ENCODE assay signal across 21 cellular contexts in the genomic region with DNA sequence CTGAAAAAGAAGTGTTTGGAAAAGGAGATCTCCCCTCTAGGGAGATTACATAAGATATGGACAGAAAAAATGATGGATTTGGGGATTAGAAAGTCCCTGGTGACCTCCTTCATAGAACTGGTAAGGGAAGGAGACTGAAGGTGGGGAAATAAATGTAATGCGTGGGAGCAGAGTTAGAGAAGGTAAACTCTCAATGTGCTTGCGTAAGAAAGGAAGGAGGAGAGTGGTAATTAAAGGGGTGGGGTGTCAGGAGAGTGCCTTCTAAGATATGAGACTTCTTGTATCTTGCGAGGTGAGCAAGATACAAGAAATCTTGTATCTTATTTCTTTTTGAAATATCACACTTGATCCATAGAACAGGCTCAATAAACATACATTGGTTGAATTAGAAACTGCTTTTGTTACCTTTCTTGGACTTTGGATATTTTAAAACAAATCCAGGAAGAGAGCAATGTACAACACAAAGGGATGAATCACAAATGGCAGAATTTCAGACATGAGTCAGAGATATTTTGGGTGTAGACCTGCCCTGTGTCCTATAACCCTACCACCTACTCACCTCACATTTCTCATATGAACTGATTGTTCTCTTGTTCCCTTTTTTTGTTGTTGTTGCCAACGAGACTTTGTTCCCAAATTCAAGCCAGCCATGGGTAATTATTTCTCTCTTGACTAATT.
DNase-seq lines count a peak whose midpoint lies in the region; ATAC-seq, FAIRE-seq and TF ChIP-seq lines count a peak whose summit lies in the region.
"Had no signal": no experiment of that assay in that cellular context is flagged by ENCODE, and none has a peak within 500 bp of the region (broad histone marks: within the 10 kb centered on the region; RNA-seq: fewer than 3 reads in every experiment).

No MANE protein-coding gene starts in this region.

- H3K23me2 ChIP-seq in H1 (ENCODE audit: low read depth, low read length): no peaks in the 10 kb centered on the region

- intact Hi-C loops in mucosa of descending colon (cut with DNase I, micrococcal nuclease): no loop called here
- intact Hi-C loops in gastrocnemius medialis (cut with DNase I; ENCODE audit: low total_unique reads): no loop called here

- no peak for FAIRE-seq in H1 (lab: Jason Lieb, UNC)

- no peak overlapping the region for H3K14ac ChIP-seq in H1 (ENCODE audit: insufficient read length)

- no peak overlapping the region for H2AK5ac ChIP-seq in H1 (ENCODE audit: low read depth, low read length)

- TF ChIP-seq POLR2A in H1 (IDR thresholded peaks at IDR 0.05; ENCODE audit: control extremely low read depth in 1 of 2, low read depth in 2 of 2, low read length in 2 of 2) (no peak), gastrocnemius medialis (IDR thresholded peaks at IDR 0.05) (no peak)

- no peak for TF ChIP-seq RAD21 in H1 (IDR thresholded peaks at IDR 0.05 in 1 of 2, conservative IDR thresholded peaks at IDR 0.05 in 1 of 2; ENCODE audit: low read depth in 2 of 2, low read length in 2 of 2)

- H3K9me3 ChIP-seq in H1 (ENCODE audit: insufficient read depth in 2 of 2, low read depth in 1 of 2, low read length in 1 of 2): peaks cover 5 to 9% of the 10 kb centered on the region in 2 experiments; a peak in 2 of 4 replicates
- H3K9me3 ChIP-seq in mucosa of descending colon: no peaks in the 10 kb centered on the region
- no peaks in the 10 kb centered on the region for H3K9me3 ChIP-seq in gastrocnemius medialis
- H3K9me3 ChIP-seq: colonic mucosa, prostate gland had no signal

- ATAC-seq in mucosa of descending colon (peak; percentile 93), HG02981 (IDR thresholded peaks at IDR 0.05; ENCODE audit: unreplicated experiment) (no peak), gastrocnemius medialis (no peak), GM19023 (IDR thresholded peaks at IDR 0.05; ENCODE audit: unreplicated experiment) (no peak)
- ATAC-seq: activated CD8-positive, alpha-beta T cell treated with anti-CD3 and anti-CD28 coated beads for 36 hours; natural killer cell; WTC11 had no signal

- no peak overlapping the region for H2BK5ac ChIP-seq in H1 (ENCODE audit: low read depth, low read length)

- no peak for TF ChIP-seq EP300 in H1 (IDR thresholded peaks at IDR 0.05; ENCODE audit: borderline replicate concordance in 1 of 2, low read depth in 2 of 2, low read length in 2 of 2)

- H3K79me1 ChIP-seq in H1 (ENCODE audit: low read depth, low read length): no peaks in the 10 kb centered on the region

- POLR2A ChIA-PET in H1 (lab: Charles Lee; ENCODE audit: partially characterized antibody): no interaction called here

- in situ Hi-C loops in gastrocnemius medialis (cut with MboI; ENCODE audit: low sequenced_read_pairs in 4 of 4): no loop called here

- H3K27me3 ChIP-seq in H1 (replicated peaks in 1 of 4; ENCODE audit: control insufficient read depth in 3 of 4, extremely low read depth in 1 of 4, insufficient read depth in 3 of 4, low read length in 3 of 4) (no peaks in the 10 kb centered on the region), gastrocnemius medialis (no peaks in the 10 kb centered on the region)
- H3K27me3 ChIP-seq: colonic mucosa had no signal

- no peak overlapping the region for H3K56ac ChIP-seq in H1 (replicated peaks; ENCODE audit: insufficient read length, low read depth, low read length)

- TF ChIP-seq CTCF in H1 (IDR thresholded peaks at IDR 0.05; ENCODE audit: control extremely low read depth in 1 of 3, insufficient read depth in 1 of 3, low read depth in 1 of 3, low read length in 3 of 3): no peak
- TF ChIP-seq CTCF in mucosa of descending colon (IDR thresholded peaks at IDR 0.05): no peak
- no peak for TF ChIP-seq CTCF in gastrocnemius medialis (IDR thresholded peaks at IDR 0.05 in 4 of 5, conservative IDR thresholded peaks at IDR 0.05 in 1 of 5)

- DNase-seq in AG08395 (ENCODE audit: low spot score) (peak; percentile 67), NCI-H69 (lab: John Stamatoyannopoulos, UW) (peak; percentile 3), H1 (ENCODE audit: low read depth in 1 of 2, low spot score in 2 of 2) (no peak), mucosa of descending colon (no peak), gastrocnemius medialis (no peak), NCI-H446 treated with DMSO at 0.1 percent for 48 hours (lab: John Stamatoyannopoulos, UW) (no peak)
- DNase-seq: ACHN; activated CD8-positive, alpha-beta T cell treated with anti-CD3 and anti-CD28 coated beads for 36 hours; colonic mucosa; DND-41; glutamatergic neuron; natural killer cell; NCI-H187; NCI-H510A; SIG-M5; stimulated activated naive CD4-positive, alpha-beta T cell treated with Interleukin-2 at 50 U/mL for 16 hours; trophoblast cell had no signal

- no peaks in the 10 kb centered on the region for H3K79me2 ChIP-seq in H1 (ENCODE audit: control insufficient read depth in 1 of 2, insufficient read depth in 2 of 2, low read length in 2 of 2)

- H2BK12ac ChIP-seq in H1 (ENCODE audit: low read depth, low read length): no peak overlapping the region

- no peak overlapping the region for H3K23ac ChIP-seq in H1 (ENCODE audit: insufficient read length)

- H4K8ac ChIP-seq in H1 (ENCODE audit: extremely low read depth, insufficient read depth, low read length): no peak overlapping the region

- no peak overlapping the region for H3K18ac ChIP-seq in H1 (ENCODE audit: extremely low read depth, low read length)

- H3K4ac ChIP-seq in H1 (replicated peaks; ENCODE audit: insufficient read length, low read depth, low read length): no peak overlapping the region

- H4K5ac ChIP-seq in H1 (ENCODE audit: insufficient read length, low read depth, low read length): no peak overlapping the region

- no peak overlapping the region for H2AFZ ChIP-seq in H1 (ENCODE audit: low read length)

- H4K20me1 ChIP-seq in H1 (replicated peaks in 1 of 2; ENCODE audit: control insufficient read depth in 1 of 2, insufficient read depth in 2 of 2, low read length in 2 of 2): no peaks in the 10 kb centered on the region

- H3K4me1 ChIP-seq in H1 (replicated peaks in 1 of 4; ENCODE audit: control insufficient read depth in 3 of 4, insufficient read depth in 4 of 4, low read length in 3 of 4): peaks cover 0 to 1% (median 0%) of the 10 kb centered on the region in 4 experiments; a peak in 1 of 7 replicates
- no peaks in the 10 kb centered on the region for H3K4me1 ChIP-seq in mucosa of descending colon (ENCODE audit: low read depth)
- no peaks in the 10 kb centered on the region for H3K4me1 ChIP-seq in gastrocnemius medialis
- H3K4me1 ChIP-seq: colonic mucosa, prostate gland had no signal

- no peak overlapping the region for H4K91ac ChIP-seq in H1 (replicated peaks; ENCODE audit: insufficient read length, low read length)

- CTCF ChIA-PET in H1 (lab: Charles Lee; ENCODE audit: partially characterized antibody): interaction anchor here (0.6 to 1.6 kb wide), 9 partner anchors 9 to 332 kb away, joined by 3 to 5 read pairs (median 3); no protein-coding TSS in a partner anchor

- H3K36me3 ChIP-seq in H1 (ENCODE audit: control insufficient read depth in 2 of 4, insufficient read depth in 4 of 4, low read length in 3 of 4): no peaks in the 10 kb centered on the region
- H3K36me3 ChIP-seq in mucosa of descending colon (ENCODE audit: low read depth): no peaks in the 10 kb centered on the region
- H3K36me3 ChIP-seq in gastrocnemius medialis: no peaks in the 10 kb centered on the region
- H3K36me3 ChIP-seq: colonic mucosa, prostate gland had no signal

- H3K4me3 ChIP-seq in H1 (ENCODE audit: extremely low read depth in 1 of 4, insufficient read depth in 2 of 4, low read depth in 3 of 4, low read length in 4 of 4) (no peak overlapping the region), mucosa of descending colon (no peak overlapping the region), gastrocnemius medialis (no peak overlapping the region)
- H3K4me3 ChIP-seq: colonic mucosa, prostate gland had no signal

- no peak overlapping the region for H2BK15ac ChIP-seq in H1 (ENCODE audit: low read length)

- no peak overlapping the region for H3K4me2 ChIP-seq in H1 (ENCODE audit: insufficient read depth in 1 of 2, low read depth in 2 of 2, low read length in 2 of 2)

- no peak overlapping the region for H2BK20ac ChIP-seq in H1 (ENCODE audit: low read length)

- no peak overlapping the region for H2BK120ac ChIP-seq in H1 (replicated peaks; ENCODE audit: low read depth, low read length)

- no peak overlapping the region for H3K27ac ChIP-seq in H1 (ENCODE audit: low read depth, low read length)
- H3K27ac ChIP-seq in gastrocnemius medialis: no peak overlapping the region
- H3K27ac ChIP-seq: colonic mucosa, prostate gland had no signal

- WGBS in H1 (ENCODE audit: extremely low coverage in 1 of 2, insufficient coverage in 1 of 2, insufficient read length in 1 of 2, insufficient replicate concordance in 2 of 2, low coverage in 1 of 2, low lambda C conversion rate in 2 of 2, missing lambda C conversion rate in 1 of 2), 2 experiments: 80% methylated on average over 4 of the region's 4 CpGs; no CpG with 5 or more reads in 1 of the 2 experiments

- no peak overlapping the region for H3K9ac ChIP-seq in H1 (replicated peaks in 1 of 4; ENCODE audit: extremely low read depth in 1 of 4, low read depth in 3 of 4, low read length in 3 of 4)

TF ChIP-seq in H1, 55 proteins besides CTCF, POLR2A, EP300 and RAD21:
- TF ChIP-seq ZNF274 (IDR thresholded peaks at IDR 0.05; ENCODE audit: borderline replicate concordance, extremely low read depth, low read length) (no peak), CEBPB (IDR thresholded peaks at IDR 0.05; ENCODE audit: low read depth, low read length) (0 out of 2 replicates have a peak, but pooled peaks have one; percentile 8)

Comparison
In these comparisons a context has a peak if more than half of its experiments do, and no peak if none do; other contexts are left out.
1. DNase-seq: peak in AG08395 (single experiment) and NCI-H69 (single experiment); none in H1 (0 of 2), mucosa of descending colon (0 of 3), gastrocnemius medialis (0 of 2) and NCI-H446 treated with DMSO at 0.1 percent for 48 hours (single experiment).